9 cellular contexts compared by ENCODE assay signal in genomic region chr9:98204692-98205091, GRCh38.
"Had no signal": no experiment of that assay in that cellular context is flagged by ENCODE, and none has a peak within 500 bp of the region (broad histone marks: within the 10 kb centered on the region; RNA-seq: fewer than 3 reads in every experiment).

No MANE protein-coding gene starts in this region.

- FAIRE-seq: H1, H54, HTR-8/SVneo had no signal

- H3K4me3 Mint-ChIP-seq: GM23338, H9, HFFc6, IgD-negative memory B cell had no signal

- H2AFZ ChIP-seq: GM23338 had no signal

- H3K4me2 ChIP-seq: GM23338 had no signal

- H3K27me3 Mint-ChIP-seq: IgD-negative memory B cell had no signal

- H3K36me3 Mint-ChIP-seq: IgD-negative memory B cell had no signal

- DNase-seq: H9, HCEC 1CT, HFFc6, KG1 had no signal

- H3K4me3 ChIP-seq: GM23338 had no signal

- H3K27ac Mint-ChIP-seq: GM23338, IgD-negative memory B cell had no signal

- H3K9me3 Mint-ChIP-seq: HFFc6, IgD-negative memory B cell had no signal
